ENCODE assay signal across 16 cellular contexts in genomic region chr4:92566284-92566683, GRCh38.
A peak's percentile ranks its signal among the peaks of the same experiment; 100 is the strongest.
DNase-seq lines count a peak whose midpoint lies in the region; ATAC-seq, FAIRE-seq and TF ChIP-seq lines count a peak whose summit lies in the region.
"Had no signal": no experiment of that assay in that cellular context is flagged by ENCODE, and none has a peak within 500 bp of the region (broad histone marks: within the 10 kb centered on the region; RNA-seq: fewer than 3 reads in every experiment).

No MANE protein-coding gene starts in this region.

- H3K27ac ChIP-seq in cingulate gyrus (ENCODE audit: low read depth, low read length) (peak overlapping the region; percentile 55), layer of hippocampus (ENCODE audit: low read depth, low read length) (peak overlapping the region; percentile 65), HepG2 (ENCODE audit: extremely low read length, insufficient read depth, low read length) (no peak overlapping the region), thyroid gland (no peak overlapping the region), psoas muscle (no peak overlapping the region)
- H3K27ac ChIP-seq: A549 had no signal

- H2AFZ ChIP-seq in HepG2 (ENCODE audit: low read length) = no peak overlapping the region

- DNase-seq in retina = peak; percentile 21
- DNase-seq in HepG2 (ENCODE audit: low spot score) = no peak
- no peak for DNase-seq in GM19240 (ENCODE audit: insufficient read length, low spot score)
- DNase-seq in thyroid gland = no peak
- DNase-seq in psoas muscle = no peak
- DNase-seq: CD8-positive, alpha-beta T cell; COR-L47; DND-41; GF-D8 had no signal

- WGBS in HepG2 (ENCODE audit: low lambda C conversion rate) = 1% methylated on average over 3 of the region's 3 CpGs
- WGBS in thyroid gland, 2 donors = 85 to 92% methylated on average over 3 of the region's 3 CpGs
- WGBS in psoas muscle, 3 donors = 39 to 52% (median 46%) methylated on average over 3 of the region's 3 CpGs

- ATAC-seq in HepG2 (no peak), psoas muscle (no peak)
- ATAC-seq: A549; CD8-positive, alpha-beta T cell had no signal

- no peak overlapping the region for H3K4me2 ChIP-seq in HepG2 (ENCODE audit: low read depth, low read length)
- H3K4me2 ChIP-seq: A549 had no signal

- no peak for TF ChIP-seq RAD21 in HepG2 (CRISPR knock-in tag; IDR thresholded peaks at IDR 0.05)

- no peak for TF ChIP-seq POLR2A in HepG2 (IDR thresholded peaks at IDR 0.05; ENCODE audit: insufficient read depth in 1 of 2, low read depth in 2 of 2, low read length in 2 of 2)
- TF ChIP-seq POLR2A in thyroid gland (IDR thresholded peaks at IDR 0.05) = no peak

- H3K4me1 ChIP-seq in HepG2 (ENCODE audit: insufficient read depth, low read length) = no peaks in the 10 kb centered on the region
- no peaks in the 10 kb centered on the region for H3K4me1 ChIP-seq in thyroid gland
- no peaks in the 10 kb centered on the region for H3K4me1 ChIP-seq in psoas muscle
- H3K4me1 ChIP-seq: A549, HAP-1 had no signal

- no TSS peak for BruUV-seq in HepG2 (replicated peaks; lab: Mats Ljungman, UMichigan)

- FAIRE-seq in HepG2 (lab: Jason Lieb, UNC) = no peak
- FAIRE-seq: A549, GM19239, H1, HTR-8/SVneo had no signal

- TF ChIP-seq CTCF in HepG2 (CRISPR knock-in tag; IDR thresholded peaks at IDR 0.05) (no peak), thyroid gland (IDR thresholded peaks at IDR 0.05) (no peak), psoas muscle (IDR thresholded peaks at IDR 0.05) (no peak)

- no peaks in the 10 kb centered on the region for H3K36me3 ChIP-seq in HepG2 (replicated peaks in 1 of 2; ENCODE audit: control insufficient read depth in 1 of 2, insufficient read depth in 2 of 2, low read length in 2 of 2)
- no peaks in the 10 kb centered on the region for H3K36me3 ChIP-seq in thyroid gland
- H3K36me3 ChIP-seq in psoas muscle (ENCODE audit: insufficient read depth in 1 of 2, low read depth in 1 of 2) = no peaks in the 10 kb centered on the region
- H3K36me3 ChIP-seq: HAP-1 had no signal

- H3K9me3 ChIP-seq in HepG2 (ENCODE audit: low read length) (no peaks in the 10 kb centered on the region), thyroid gland (no peaks in the 10 kb centered on the region), psoas muscle (no peaks in the 10 kb centered on the region)
- H3K9me3 ChIP-seq: A549, HAP-1 had no signal

- no peaks in the 10 kb centered on the region for H3K79me2 ChIP-seq in HepG2 (ENCODE audit: insufficient read depth, low read length)

- in situ Hi-C loops in HepG2 (cut with HindIII; ENCODE audit: extremely low pct_ligation_motif_present, low pct_unique_long_range_greater_than_20kb) = no loop called here

- CTCF ChIA-PET in HepG2 (lab: Yijun Ruan, JAX; ENCODE audit: low intra/inter-chr PET ratio, low total read pairs) = no interaction called here

- H3K9ac ChIP-seq in HepG2 (ENCODE audit: insufficient read depth, low read depth, low read length) = no peak overlapping the region

- H3K4me3 ChIP-seq in HepG2 (replicated peaks in 1 of 3; ENCODE audit: insufficient read depth in 1 of 3, low read depth in 2 of 3, low read length in 3 of 3) = no peak overlapping the region
- no peak overlapping the region for H3K4me3 ChIP-seq in thyroid gland (replicated peaks in 1 of 3)
- H3K4me3 ChIP-seq in psoas muscle = no peak overlapping the region
- H3K4me3 ChIP-seq: A549, HAP-1 had no signal

- no peaks in the 10 kb centered on the region for H4K20me1 ChIP-seq in HepG2 (ENCODE audit: insufficient read depth, low read length)

- TF ChIP-seq EP300 in HepG2 (IDR thresholded peaks at IDR 0.05; ENCODE audit: low read depth in 2 of 2, low read length in 2 of 2) (no peak), HepG2 (CRISPR knock-in tag; IDR thresholded peaks at IDR 0.05; ENCODE audit: borderline replicate concordance) (no peak)

- intact Hi-C loops in HepG2 (cut with micrococcal nuclease; ENCODE audit: unreplicated experiment) (no loop called here), thyroid gland (cut with DNase I) (no loop called here), psoas muscle (cut with DNase I) (no loop called here)

- H3K27me3 ChIP-seq in layer of hippocampus (ENCODE audit: control insufficient read depth, insufficient read depth, low read length) (no peaks in the 10 kb centered on the region), HepG2 (ENCODE audit: control insufficient read depth in 1 of 2, insufficient read depth in 2 of 2, low read length in 2 of 2) (no peaks in the 10 kb centered on the region), thyroid gland (no peaks in the 10 kb centered on the region), psoas muscle (ENCODE audit: insufficient read depth in 3 of 3, low read length in 2 of 3) (no peaks in the 10 kb centered on the region)

- POLR2A ChIA-PET in HepG2 (lab: Yijun Ruan, JAX) = no interaction called here

TF ChIP-seq in HepG2, 621 proteins besides CTCF, POLR2A, EP300 and RAD21:
- TF ChIP-seq SCMH1 (CRISPR knock-in tag; IDR thresholded peaks at IDR 0.05; ENCODE audit: borderline replicate concordance) (no peak), BHLHE40 (IDR thresholded peaks at IDR 0.05; ENCODE audit: low read length) (no peak), ERF (CRISPR knock-in tag; IDR thresholded peaks at IDR 0.05) (no peak), EZH2 (conservative IDR thresholded peaks at IDR 0.05; ENCODE audit: low read depth, low read length) (no peak), POLR2AphosphoS2 (IDR thresholded peaks at IDR 0.05; ENCODE audit: low read depth, low read length) (no peak), MAFG (CRISPR knock-in tag; IDR thresholded peaks at IDR 0.05) (no peak), ZNF138 (CRISPR knock-in tag; IDR thresholded peaks at IDR 0.05; ENCODE audit: low read depth) (no peak), CHD2 (IDR thresholded peaks at IDR 0.05; ENCODE audit: low read depth, low read length) (no peak), NR2F1 (CRISPR knock-in tag; IDR thresholded peaks at IDR 0.05) (no peak), ZBTB46 (CRISPR knock-in tag; IDR thresholded peaks at IDR 0.05; ENCODE audit: borderline replicate concordance) (no peak)

Comparison
In these comparisons a context has a peak if more than half of its experiments do, and no peak if none do; other contexts are left out.
1. H3K27ac ChIP-seq: peak in cingulate gyrus (single experiment) and layer of hippocampus (single experiment); none in HepG2 (single experiment), thyroid gland (0 of 3) and psoas muscle (single experiment).